In the genomic region with DNA sequence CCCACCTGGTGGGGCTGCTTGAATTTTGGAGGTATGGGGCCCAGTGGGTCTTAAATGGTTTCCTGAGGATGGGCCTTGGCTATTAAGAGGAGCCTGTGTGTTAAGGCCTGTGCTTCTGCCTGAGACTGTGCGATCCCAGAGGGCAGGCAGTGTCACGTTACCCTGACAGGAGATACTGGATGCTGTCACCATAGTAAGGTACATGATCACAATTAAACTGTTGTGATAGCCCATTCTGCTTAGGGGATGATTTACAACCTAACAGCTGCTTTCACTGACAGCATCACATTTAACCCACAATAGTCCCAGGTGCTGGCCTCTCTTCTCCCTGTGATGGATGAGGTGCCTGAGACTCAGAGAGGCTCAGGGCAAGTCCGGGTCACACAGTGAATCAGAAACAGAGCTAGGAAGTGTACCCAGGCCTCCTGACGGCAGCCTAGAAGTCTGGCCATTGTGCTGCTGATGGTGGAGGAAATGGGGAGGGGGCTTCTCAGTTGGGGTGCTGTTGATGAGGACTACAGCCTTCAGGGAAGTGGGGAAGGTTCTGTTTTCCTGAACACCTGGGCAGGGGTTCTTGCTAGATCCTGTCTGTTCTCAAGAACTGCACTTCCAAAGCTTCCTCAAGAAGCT, we compare ENCODE assay signal across 15 cellular contexts.
DNase-seq lines count a peak whose midpoint lies in the region; TF ChIP-seq lines count a peak whose summit lies in the region.
"Had no signal": no experiment of that assay in that cellular context is flagged by ENCODE, and none has a peak within 500 bp of the region (broad histone marks: within the 10 kb centered on the region; RNA-seq: fewer than 3 reads in every experiment).

No MANE protein-coding gene starts in this region.

- DNase-seq in COLO668 (lab: John Stamatoyannopoulos, UW; ENCODE audit: unreplicated experiment) (peak; percentile 8), HEK293T (ENCODE audit: extremely low spot score) (no peak), NCI-H524 treated with DMSO at 0.1 percent for 48 hours (lab: John Stamatoyannopoulos, UW) (peak; percentile 31), myocyte (ENCODE audit: low read depth) (peak; percentile 65), cortex of kidney (lab: John Stamatoyannopoulos, UW) (no peak), UCSD-AML1 (lab: John Stamatoyannopoulos, UW; ENCODE audit: unreplicated experiment) (no peak), RPMI8226 (no peak), NCI-H187 treated with DMSO at 0.1 percent for 48 hours (lab: John Stamatoyannopoulos, UW) (no peak)
- DNase-seq: ACHN; CD4-positive, CD25-positive, alpha-beta regulatory T cell; DMS79 treated with DMSO at 0.1 percent for 48 hours; GDM1; HCEC 1CT; NCI-H2029; NCI-H446 had no signal

- CTCF ChIA-PET in HEK293T (lab: Yijun Ruan, JAX) = no interaction called here

- POLR2A ChIA-PET in HEK293T (lab: Yijun Ruan, JAX) = no interaction called here

TF ChIP-seq in HEK293T, 16 proteins besides CTCF, POLR2A, EP300 and RAD21:
- TF ChIP-seq SP1 (IDR thresholded peaks at IDR 0.05) (no peak), TARDBP (IDR thresholded peaks at IDR 0.05) (no peak), NFRKB (IDR thresholded peaks at IDR 0.05) (no peak), ARNT (IDR thresholded peaks at IDR 0.05) (no peak), ZNF384 (IDR thresholded peaks at IDR 0.05) (no peak), L3MBTL2 (conservative IDR thresholded peaks at IDR 0.05) (no peak), FOXA1 (IDR thresholded peaks at IDR 0.05) (no peak)
- TF ChIP-seq, protein P1, sequence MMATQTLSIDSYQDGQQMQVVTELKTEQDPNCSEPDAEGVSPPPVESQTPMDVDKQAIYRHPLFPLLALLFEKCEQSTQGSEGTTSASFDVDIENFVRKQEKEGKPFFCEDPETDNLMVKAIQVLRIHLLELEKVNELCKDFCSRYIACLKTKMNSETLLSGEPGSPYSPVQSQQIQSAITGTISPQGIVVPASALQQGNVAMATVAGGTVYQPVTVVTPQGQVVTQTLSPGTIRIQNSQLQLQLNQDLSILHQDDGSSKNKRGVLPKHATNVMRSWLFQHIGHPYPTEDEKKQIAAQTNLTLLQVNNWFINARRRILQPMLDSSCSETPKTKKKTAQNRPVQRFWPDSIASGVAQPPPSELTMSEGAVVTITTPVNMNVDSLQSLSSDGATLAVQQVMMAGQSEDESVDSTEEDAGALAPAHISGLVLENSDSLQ (IDR thresholded peaks at IDR 0.05) = peak; percentile 58
TF ChIP-seq in HEK293T: peak in this region for 1.

Comparison
In these comparisons a context has a peak if more than half of its experiments do, and no peak if none do; other contexts are left out.
1. DNase-seq: peak in COLO668 (single experiment), NCI-H524 treated with DMSO at 0.1 percent for 48 hours (single experiment) and myocyte (single experiment); none in HEK293T (single experiment), cortex of kidney (single experiment), UCSD-AML1 (single experiment), RPMI8226 (single experiment) and NCI-H187 treated with DMSO at 0.1 percent for 48 hours (single experiment).